In the genomic region with DNA sequence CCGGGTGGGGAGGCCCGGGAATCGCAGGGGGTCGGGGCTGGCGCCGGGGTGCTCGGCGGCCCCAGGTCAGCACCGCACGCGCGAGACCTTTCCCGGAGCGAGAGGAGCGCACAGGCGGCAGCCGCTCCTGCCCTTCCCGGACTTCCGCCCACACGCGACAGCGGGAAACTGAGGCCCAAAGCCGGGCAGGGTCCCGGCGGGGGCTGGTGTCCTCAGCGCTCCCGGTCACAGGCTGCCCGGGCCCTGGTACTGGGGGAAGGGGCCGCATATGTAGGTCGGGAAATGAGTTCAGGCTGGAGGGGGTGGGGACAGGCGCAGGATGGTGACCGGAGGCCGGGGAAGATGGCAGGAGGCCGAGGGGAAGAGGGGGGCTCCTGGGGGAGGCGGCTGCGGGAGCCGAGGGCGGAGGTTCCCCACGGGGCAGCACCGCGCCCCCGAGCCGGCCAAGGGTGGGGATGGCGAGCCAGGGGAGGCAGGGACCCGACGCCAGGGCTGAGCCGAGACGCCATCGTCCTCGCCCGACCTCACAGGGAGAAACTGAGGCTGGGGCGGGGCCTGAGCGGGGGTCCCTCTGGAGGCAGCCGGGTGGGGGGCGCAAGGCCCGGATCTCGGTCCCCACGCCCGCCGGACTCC, we compare ENCODE assay signal across 7 cellular contexts. TPM values are rescaled to one million over a fixed set of nuclear protein-coding genes. Genes with fewer than 3 reads are reported as not detected.
DNase-seq lines count a peak whose midpoint lies in the region; ATAC-seq and TF ChIP-seq lines count a peak whose summit lies in the region.
"Had no signal": no experiment of that assay in that cellular context is flagged by ENCODE, and none has a peak within 500 bp of the region (broad histone marks: within the 10 kb centered on the region; RNA-seq: fewer than 3 reads in every experiment).

No MANE protein-coding gene starts in this region.

- peaks cover 24% of the 10 kb centered on the region for H3K27me3 ChIP-seq in KMS-11 (ENCODE audit: insufficient read depth, low read depth)

- no peak overlapping the region for H3K27ac ChIP-seq in KMS-11

- no peaks in the 10 kb centered on the region for H4K20me1 ChIP-seq in KMS-11 (ENCODE audit: insufficient read depth)

- no peaks in the 10 kb centered on the region for H3K36me3 ChIP-seq in KMS-11 (ENCODE audit: insufficient read depth)

- H3K4me1 ChIP-seq in KMS-11 (ENCODE audit: low read depth, poor library complexity, severe bottlenecking) = peaks cover 12% of the 10 kb centered on the region

- no peak for ATAC-seq in GM21515 (IDR thresholded peaks at IDR 0.05; ENCODE audit: unreplicated experiment)

- peak overlapping the region; percentile 30; the same call in 1 of the 2 replicates for H2AFZ ChIP-seq in KMS-11 (ENCODE audit: low read depth)

- DNase-seq in dermis blood vessel endothelial cell (peak; percentile 45), retinal pigment epithelial cell (ENCODE audit: low read depth) (no peak), islet precursor cell (no peak), NCI-H2107 treated with DMSO at 0.1 percent for 48 hours (lab: John Stamatoyannopoulos, UW; ENCODE audit: unreplicated experiment) (no peak)
- DNase-seq: NCI-H187 treated with DMSO at 0.1 percent for 48 hours had no signal

- no peak overlapping the region for H3K9ac ChIP-seq in KMS-11

- peaks cover 5% of the 10 kb centered on the region; the same call in 1 of the 2 replicates for H3K79me2 ChIP-seq in KMS-11 (ENCODE audit: insufficient read depth, low read depth)

- peak overlapping the region; percentile 66 for H3K4me2 ChIP-seq in KMS-11

- no peak overlapping the region for H3K4me3 ChIP-seq in KMS-11 (IDR thresholded peaks at IDR 0.05; ENCODE audit: insufficient read depth, low read depth, low read length)
- peak overlapping the region; percentile 73 for H3K4me3 ChIP-seq in retinal pigment epithelial cell (ENCODE audit: low read length)

- TF ChIP-seq CTCF in KMS-11 (conservative IDR thresholded peaks at IDR 0.05; ENCODE audit: low read depth, low read length) (no peak), retinal pigment epithelial cell (conservative IDR thresholded peaks at IDR 0.05; ENCODE audit: low read depth, low read length) (no peak)

RNA-seq across cellular contexts. Expression of a gene that starts 0.7 kb away (rescaled TPM):
- 2.7 and 2.8 TPM in 2 replicates for total RNA-seq in dermis blood vessel endothelial cell

RNA-seq across cellular contexts. Expression of a gene that starts 4.4 kb away (rescaled TPM):
- 19.9 and 31.1 TPM in 2 replicates for total RNA-seq in dermis blood vessel endothelial cell

RNA-seq across cellular contexts. Expression of a gene that starts 11.2 kb away (rescaled TPM):
- 22.1 and 27.9 TPM in 2 replicates for total RNA-seq in dermis blood vessel endothelial cell

RNA-seq across cellular contexts. Expression of a gene that starts 31.6 kb away (rescaled TPM):
- total RNA-seq in dermis blood vessel endothelial cell = 107 and 108 TPM in 2 replicates

RNA-seq across cellular contexts. Expression of a gene that starts 32.0 kb away (rescaled TPM):
- total RNA-seq in dermis blood vessel endothelial cell = 83.1 and 192 TPM in 2 replicates
